Comparison of ENCODE assay signal across 2 cellular contexts in genomic region chr9:97497558-97498375, GRCh38. TPM values are rescaled to one million over a fixed set of nuclear protein-coding genes. Genes with fewer than 3 reads are reported as not detected.
"Had no signal": no experiment of that assay in that cellular context is flagged by ENCODE, and none has a peak within 500 bp of the region (broad histone marks: within the 10 kb centered on the region; RNA-seq: fewer than 3 reads in every experiment).

No MANE protein-coding gene starts in this region.

RNA-seq across cellular contexts. Expression of gene TMOD1, which starts 3.7 kb away (rescaled TPM):
- total RNA-seq: osteoblast, osteocyte had no signal
